8 cellular contexts compared by ENCODE assay signal in genomic region chr19:5690125-5690954, GRCh38. TPM values are rescaled to one million over a fixed set of nuclear protein-coding genes. Genes with fewer than 3 reads are reported as not detected.
DNase-seq lines count a peak whose midpoint lies in the region; ATAC-seq and TF ChIP-seq lines count a peak whose summit lies in the region.

Gene RPL36, plus strand, starts transcription at chr19:5690295. Its CDS starts 213 bp downstream, at chr19:5690508.

- H3K4me3 ChIP-seq in HUES48 (ENCODE audit: low read depth, low read length) = peak within 1 kb of the TSS; percentile 94
- peak within 1 kb of the TSS; percentile 100 for H3K4me3 ChIP-seq in NT2/D1 (ENCODE audit: insufficient read length, low read depth)
- peak within 1 kb of the TSS; percentile 96 for H3K4me3 ChIP-seq in endodermal cell (ENCODE audit: low read length)
- H3K4me3 ChIP-seq in mesendoderm (ENCODE audit: low read length) = peak within 1 kb of the TSS; percentile 50

- H3K27ac ChIP-seq in HUES48 (ENCODE audit: low read depth, low read length) = peak within 1 kb of the TSS; percentile 96
- peak within 1 kb of the TSS; percentile 93 for H3K27ac ChIP-seq in endodermal cell (ENCODE audit: low read depth, low read length)
- peak within 1 kb of the TSS; percentile 24 for H3K27ac ChIP-seq in mesendoderm (ENCODE audit: low read depth, low read length)

- peak within 1 kb of the TSS; percentile 64 for H3K4me2 ChIP-seq in mesendoderm (ENCODE audit: low read length)

- H3K23ac ChIP-seq in mesendoderm (ENCODE audit: low read length) = peak within 1 kb of the TSS; percentile 81

- WGBS in endodermal cell (ENCODE audit: insufficient coverage in 1 of 2, insufficient read length in 1 of 2), 2 experiments = 0% methylated on average over 10 to 73 of the region's 73 CpGs
- WGBS in mesendoderm (ENCODE audit: extremely low coverage, insufficient coverage, low lambda C conversion rate) = no CpG with 5 or more reads among the region's 73 CpGs

- peak within 1 kb of the TSS; percentile 99 for H3K4me3 Mint-ChIP-seq in endodermal cell

- peak within 1 kb of the TSS; percentile 74 for H3K4ac ChIP-seq in mesendoderm (ENCODE audit: low read depth, low read length)

- H3K9me3 Mint-ChIP-seq in endodermal cell = peaks cover 5% of the 10 kb centered on the region

- no peak within 1 kb of the TSS for H2BK15ac ChIP-seq in mesendoderm (replicated peaks; ENCODE audit: low read depth)

- H4K8ac ChIP-seq in mesendoderm (ENCODE audit: low read depth, low read length) = no peak within 1 kb of the TSS

- peaks cover 2% of the 10 kb centered on the region for H3K4me1 Mint-ChIP-seq in endodermal cell

- peak within 1 kb of the TSS; percentile 52 for H3K18ac ChIP-seq in mesendoderm (ENCODE audit: low read length)

- H3K36me3 ChIP-seq in HUES48 (ENCODE audit: control insufficient read depth, insufficient read depth, low read length) (peaks cover 43% of the 10 kb centered on the region), NT2/D1 (ENCODE audit: insufficient read depth, insufficient read length, low read length) (peaks cover 51% of the 10 kb centered on the region), endodermal cell (ENCODE audit: control insufficient read depth, insufficient read depth, low read length) (peaks cover 36% of the 10 kb centered on the region), mesendoderm (ENCODE audit: control insufficient read depth, insufficient read depth, low read length) (peaks cover 16% of the 10 kb centered on the region)

- peak within 1 kb of the TSS; percentile 98 for H3K9ac ChIP-seq in HUES48 (ENCODE audit: low read depth, low read length)
- peak within 1 kb of the TSS; percentile 99 for H3K9ac ChIP-seq in NT2/D1 (ENCODE audit: insufficient read length, low read depth)
- H3K9ac ChIP-seq in endodermal cell (ENCODE audit: extremely low read depth, low read length, poor library complexity, severe bottlenecking) = peak within 1 kb of the TSS; percentile 89
- peak within 1 kb of the TSS; percentile 99 for H3K9ac ChIP-seq in mesendoderm (ENCODE audit: low read length)

- no peaks in the 10 kb centered on the region for H3K9me3 ChIP-seq in HUES48 (ENCODE audit: control insufficient read depth, insufficient read depth, low read length)
- H3K9me3 ChIP-seq in NT2/D1 (ENCODE audit: insufficient read depth, low read length) = no peaks in the 10 kb centered on the region
- no peaks in the 10 kb centered on the region for H3K9me3 ChIP-seq in endodermal cell (ENCODE audit: control insufficient read depth, low read length)

- TF ChIP-seq CTCF in endodermal cell (conservative IDR thresholded peaks at IDR 0.05) = peak; percentile 98

- no peaks in the 10 kb centered on the region for H3K4me1 ChIP-seq in HUES48 (ENCODE audit: control insufficient read depth, insufficient read depth, low read length)
- H3K4me1 ChIP-seq in NT2/D1 (ENCODE audit: insufficient read depth, insufficient read length) = peaks cover 29% of the 10 kb centered on the region
- no peaks in the 10 kb centered on the region for H3K4me1 ChIP-seq in endodermal cell (ENCODE audit: control insufficient read depth, insufficient read depth, low read length)
- no peaks in the 10 kb centered on the region for H3K4me1 ChIP-seq in mesendoderm (ENCODE audit: control insufficient read depth, low read depth, low read length)

- ATAC-seq in GM19452 (IDR thresholded peaks at IDR 0.05; ENCODE audit: unreplicated experiment) = peak; percentile 39

- DNase-seq in CD1c-positive myeloid dendritic cell (ENCODE audit: extremely low spot score) = peak; percentile 99
- peak; percentile 96 for DNase-seq in NT2/D1 (ENCODE audit: low read depth, low spot score)
- peak; percentile 93 for DNase-seq in activated CD8-positive, alpha-beta memory T cell treated with anti-CD3 and anti-CD28 coated beads, Interleukin-2, amount 50 U/mL, for 1 hour (ENCODE audit: extremely low read depth)
- peak; percentile 100 for DNase-seq in endodermal cell
- DNase-seq in mesendoderm = peak; percentile 97
- DNase-seq in stimulated activated CD8-positive, alpha-beta memory T cell treated with anti-CD3 and anti-CD28 coated beads, Interleukin-15, amount 100 ng/mL, for 1 hour (ENCODE audit: low read depth) = peak; percentile 99

- peaks cover 34% of the 10 kb centered on the region for H3K36me3 Mint-ChIP-seq in endodermal cell (ENCODE audit: low read depth)

- peak within 1 kb of the TSS; percentile 86 for H2BK5ac ChIP-seq in mesendoderm (ENCODE audit: low read length)

- peaks cover 37% of the 10 kb centered on the region for H3K79me2 ChIP-seq in mesendoderm (ENCODE audit: control insufficient read depth, insufficient read depth, low read length)

- peak within 1 kb of the TSS; percentile 89 for H2AK5ac ChIP-seq in mesendoderm (ENCODE audit: low read length)

- peaks cover 5% of the 10 kb centered on the region for H3K27me3 Mint-ChIP-seq in endodermal cell (ENCODE audit: insufficient read depth)

- no peak within 1 kb of the TSS for H4K5ac ChIP-seq in mesendoderm (ENCODE audit: low read length)

- H3K56ac ChIP-seq in mesendoderm (ENCODE audit: low read length) = peak within 1 kb of the TSS; percentile 100

- H2BK120ac ChIP-seq in mesendoderm (ENCODE audit: low read depth, low read length) = no peak within 1 kb of the TSS

- peak within 1 kb of the TSS; percentile 97 for H3K27ac Mint-ChIP-seq in endodermal cell

- no peaks in the 10 kb centered on the region for H3K27me3 ChIP-seq in HUES48 (ENCODE audit: control insufficient read depth, insufficient read depth, low read length)
- no peaks in the 10 kb centered on the region for H3K27me3 ChIP-seq in NT2/D1 (ENCODE audit: insufficient read depth, insufficient read length)
- H3K27me3 ChIP-seq in endodermal cell (ENCODE audit: control insufficient read depth, insufficient read depth, low read length, poor library complexity, severe bottlenecking) = no peaks in the 10 kb centered on the region
- H3K27me3 ChIP-seq in mesendoderm (ENCODE audit: insufficient read depth, low read length, poor library complexity) = no peaks in the 10 kb centered on the region

- H3K79me1 ChIP-seq in mesendoderm (ENCODE audit: low read length) = peaks cover 12% of the 10 kb centered on the region

RNA-seq across cellular contexts. Expression of gene RPL36, which starts in this region (rescaled TPM):
- 1,000 to 10,000 TPM; 1,005 to 1,008 TPM for total RNA-seq in endodermal cell
- 886 TPM for polyA plus RNA-seq in endodermal cell (2013, experiment 1 of 2)
- 903 TPM for polyA plus RNA-seq in endodermal cell (2013, experiment 2 of 2)
- 1,911 TPM for polyA plus RNA-seq in mesendoderm (2013, experiment 1 of 2)
- 1,926 TPM for polyA plus RNA-seq in mesendoderm (2013, experiment 2 of 2)

Comparison
In these comparisons a context has a peak if more than half of its experiments do, and no peak if none do; other contexts are left out.
1. Peak in every context shown above with its lines: DNase-seq, ATAC-seq, H3K4me3 ChIP-seq and H3K27ac ChIP-seq.
2. H3K27ac ChIP-seq: peak in every context shown above with its lines; median percentile 96 in HUES48; 93 in endodermal cell; 24 in mesendoderm.
3. H3K4me3 ChIP-seq: peak in every context shown above with its lines; median percentile 100 in NT2/D1; 96 in endodermal cell; 94 in HUES48; 50 in mesendoderm.